Comparison of ENCODE assay signal across 10 cellular contexts in the genomic region with DNA sequence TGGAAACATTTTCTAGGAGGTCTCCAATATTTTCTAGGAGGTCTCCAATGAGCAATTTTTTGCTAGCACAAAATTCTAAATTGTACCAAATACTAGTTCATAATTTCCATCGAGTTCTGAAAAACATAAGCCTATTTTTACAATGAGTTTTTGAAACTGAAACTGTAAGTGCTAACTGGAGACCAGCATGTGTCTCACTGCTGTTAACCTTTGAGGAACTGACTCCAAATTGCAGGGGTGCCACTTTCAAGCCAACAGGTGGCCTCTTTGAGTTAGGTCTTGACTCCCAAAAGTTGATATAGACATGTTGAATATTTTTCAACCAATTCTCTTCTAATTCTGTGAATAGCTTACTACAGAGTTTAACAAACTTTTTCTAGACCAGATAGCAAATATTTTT. TPM values are rescaled to one million over a fixed set of nuclear protein-coding genes. Genes with fewer than 3 reads are reported as not detected.
DNase-seq lines count a peak whose midpoint lies in the region; ATAC-seq lines count a peak whose summit lies in the region.
"Had no signal": no experiment of that assay in that cellular context is flagged by ENCODE, and none has a peak within 500 bp of the region (broad histone marks: within the 10 kb centered on the region; RNA-seq: fewer than 3 reads in every experiment).

No MANE protein-coding gene starts in this region.

- H3K4me1 ChIP-seq in mesodermal cell (ENCODE audit: control insufficient read depth, insufficient read depth, low read length, poor library complexity, severe bottlenecking) = peaks cover 22% of the 10 kb centered on the region
- H3K4me1 ChIP-seq: right lobe of liver had no signal

- no peak overlapping the region for H3K4me3 ChIP-seq in mesodermal cell (ENCODE audit: extremely low read depth, insufficient read depth, low read length, poor library complexity, severe bottlenecking)
- H3K4me3 ChIP-seq: K562, right lobe of liver had no signal

- intact Hi-C loops in left colon (cut with DNase I, micrococcal nuclease) = loop anchor here in 1 of 2 donors (10.0 kb wide), 1 partner anchor 59 kb away; the partner anchor contains the start of gene CAV1

- H3K27ac ChIP-seq in mesodermal cell (ENCODE audit: low read depth, low read length, severe bottlenecking) = peak overlapping the region; percentile 63
- H3K27ac ChIP-seq: right lobe of liver had no signal

- H3K36me3 ChIP-seq in mesodermal cell (ENCODE audit: control insufficient read depth, insufficient read depth, low read length) = no peaks in the 10 kb centered on the region
- H3K36me3 ChIP-seq: right lobe of liver had no signal

- peaks cover 3% of the 10 kb centered on the region for H3K9me3 ChIP-seq in mesodermal cell (ENCODE audit: control insufficient read depth, low read length)
- H3K9me3 ChIP-seq: right lobe of liver had no signal

- ATAC-seq in GM18508 (IDR thresholded peaks at IDR 0.05; ENCODE audit: insufficient read depth, unreplicated experiment) (peak; percentile 94), GM21526 (IDR thresholded peaks at IDR 0.05; ENCODE audit: low FRiP score, unreplicated experiment) (peak; percentile 95), HG03571 (IDR thresholded peaks at IDR 0.05; ENCODE audit: unreplicated experiment) (peak; percentile 91), left colon (no peak)
- ATAC-seq: K562 had no signal

- no CpG with 5 or more reads among the region's 1 CpG for WGBS in mesodermal cell (ENCODE audit: insufficient coverage in 2 of 2), 2 experiments

- DNase-seq in UCSD-AML1 (lab: John Stamatoyannopoulos, UW; ENCODE audit: unreplicated experiment) = no peak
- no peak for DNase-seq in stimulated activated CD4-positive, alpha-beta T cell treated with anti-CD3 and anti-CD28 coated beads, Interleukin-2, amount 100 ng/mL, for 48 hours
- DNase-seq in left colon = no peak
- no peak for DNase-seq in NCI-H187 treated with DMSO at 0.1 percent for 48 hours (lab: John Stamatoyannopoulos, UW)
- DNase-seq: right lobe of liver had no signal

RNA-seq across cellular contexts. Expression of gene CAV1, which starts 58.8 kb away (rescaled TPM):
- polyA plus RNA-seq in mesodermal cell (2013, experiment 1 of 2) = 20.2 TPM
- 17.6 TPM for polyA plus RNA-seq in mesodermal cell (2013, experiment 2 of 2)
- total RNA-seq in left colon = 10 to 100 TPM; 15.7 to 74.1 TPM
